Comparison of ENCODE assay signal across 9 cellular contexts in the genomic region with DNA sequence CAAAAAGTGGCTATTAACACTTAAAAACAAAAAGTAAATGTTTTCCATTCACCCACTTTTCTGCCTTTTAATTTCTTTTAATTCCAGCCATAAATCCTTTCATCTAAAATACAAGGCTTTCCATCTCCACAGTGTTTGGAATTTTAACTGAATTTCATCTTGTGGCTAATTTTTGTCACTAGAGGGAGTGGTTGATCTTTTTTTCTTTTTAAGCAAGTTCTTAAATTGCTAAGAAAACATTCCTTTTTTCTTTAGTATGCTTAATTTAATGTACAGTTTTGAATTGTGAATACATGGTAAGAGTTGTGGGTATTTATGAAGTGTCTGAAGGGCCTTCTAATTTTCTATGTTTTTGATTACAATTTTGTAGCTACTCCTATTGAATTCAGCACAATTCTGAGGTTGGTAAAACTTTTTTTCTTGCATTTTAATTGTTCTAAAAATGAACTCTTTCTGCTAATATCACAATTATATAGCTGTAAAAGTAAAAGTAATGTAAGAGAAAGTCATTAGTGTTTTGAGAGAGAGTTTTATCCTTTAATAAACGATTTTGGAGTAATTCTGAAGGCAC. TPM values are rescaled to one million over a fixed set of nuclear protein-coding genes. Genes with fewer than 3 reads are reported as not detected.
DNase-seq lines count a peak whose midpoint lies in the region; ATAC-seq, FAIRE-seq and TF ChIP-seq lines count a peak whose summit lies in the region.
"Had no signal": no experiment of that assay in that cellular context is flagged by ENCODE, and none has a peak within 500 bp of the region (broad histone marks: within the 10 kb centered on the region; RNA-seq: fewer than 3 reads in every experiment).

No MANE protein-coding gene starts in this region.

- no peaks in the 10 kb centered on the region for H4K20me1 ChIP-seq in OCI-LY7 (ENCODE audit: insufficient read depth, low read length)

- H3K9me3 ChIP-seq in OCI-LY7 (ENCODE audit: low read length), result no peaks in the 10 kb centered on the region
- H3K9me3 ChIP-seq: MG63 had no signal

- no peak overlapping the region for H3K4me2 ChIP-seq in OCI-LY7 (ENCODE audit: low read length)

- H2AFZ ChIP-seq in OCI-LY7 (ENCODE audit: low read length), result no peak overlapping the region

- no TSS peak for BruUV-seq in OCI-LY7 (replicated peaks; lab: Mats Ljungman, UMichigan)

- FAIRE-seq in GM12891 (lab: Jason Lieb, UNC), result no peak

- no peaks in the 10 kb centered on the region for H3K79me2 ChIP-seq in OCI-LY7 (ENCODE audit: insufficient read depth, low read depth, low read length)

- H3K27ac ChIP-seq in OCI-LY7 (ENCODE audit: low read depth, low read length, poor library complexity, severe bottlenecking), result no peak overlapping the region

- DNase-seq in NCI-H2081 (lab: John Stamatoyannopoulos, UW), result peak; percentile 7 to 10
- no peak for DNase-seq in NCI-H2081 treated with DMSO at 0.1 percent for 48 hours (lab: John Stamatoyannopoulos, UW)
- DNase-seq in OCI-LY7 (ENCODE audit: low spot score), result no peak
- peak; percentile 60 for DNase-seq in fibroblast of mammary gland (ENCODE audit: low read depth)
- peak; percentile 92 for DNase-seq in superior temporal gyrus (ENCODE audit: extremely low spot score)
- no peak for DNase-seq in GM12891 (ENCODE audit: insufficient read length, low spot score)
- DNase-seq: MG63 had no signal

- TF ChIP-seq CTCF in OCI-LY7 (conservative IDR thresholded peaks at IDR 0.05; ENCODE audit: low read length), result peak; percentile 78
- peak; percentile 60 for TF ChIP-seq CTCF in fibroblast of mammary gland (conservative IDR thresholded peaks at IDR 0.05; ENCODE audit: control insufficient read depth, insufficient read depth, low read depth, low read length)

- POLR2A ChIA-PET in OCI-LY7 (lab: Charles Lee), result interaction anchor here (0.6 to 1.5 kb wide), 3 partner anchors 14 to 206 kb away, joined by 4 read pairs; no protein-coding TSS in a partner anchor

- H3K4me3 ChIP-seq in OCI-LY7 (ENCODE audit: low read depth, low read length, poor library complexity, severe bottlenecking) (no peak overlapping the region), fibroblast of mammary gland (ENCODE audit: control insufficient read depth, low read depth, low read length) (no peak overlapping the region)
- H3K4me3 ChIP-seq: MG63 had no signal

- no peaks in the 10 kb centered on the region for H3K9me2 ChIP-seq in OCI-LY7 (ENCODE audit: insufficient read depth, low read length)

- no peaks in the 10 kb centered on the region for H3K4me1 ChIP-seq in OCI-LY7 (ENCODE audit: insufficient read depth, low read length, poor library complexity, severe bottlenecking)

- ATAC-seq in GM18498 (IDR thresholded peaks at IDR 0.05; ENCODE audit: unreplicated experiment) (no peak), HG03025 (IDR thresholded peaks at IDR 0.05; ENCODE audit: low FRiP score, unreplicated experiment) (no peak)

- CTCF ChIA-PET in OCI-LY7 (lab: Charles Lee; ENCODE audit: unreplicated experiment), result no interaction called here

- H3K36me3 ChIP-seq in OCI-LY7 (ENCODE audit: insufficient read depth, low read length), result no peaks in the 10 kb centered on the region
- H3K36me3 ChIP-seq: MG63 had no signal

- TF ChIP-seq POLR2A in GM12891 (IDR thresholded peaks at IDR 0.05; ENCODE audit: low read depth, low read length), result no peak

- intact Hi-C loops in OCI-LY7 (cut with micrococcal nuclease; ENCODE audit: unreplicated experiment), result loop anchor here (1.0 to 5.0 kb wide), 2 partner anchors 201 to 328 kb away; no protein-coding TSS in a partner anchor

TF ChIP-seq in GM12891, 5 proteins besides CTCF, POLR2A, EP300 and RAD21:
- TF ChIP-seq POU2F2 (IDR thresholded peaks at IDR 0.05; ENCODE audit: low read depth, low read length) (no peak), POLR2AphosphoS5 (IDR thresholded peaks at IDR 0.05; ENCODE audit: low read depth, low read length) (no peak), SPI1 (IDR thresholded peaks at IDR 0.05; ENCODE audit: low read depth, low read length) (no peak), TAF1 (IDR thresholded peaks at IDR 0.05; ENCODE audit: low read depth, low read length) (no peak)

RNA-seq across cellular contexts. Expression of gene ANK3, which starts 54.9 kb away (rescaled TPM):
- 0.13 and 2.8 TPM in 2 replicates for total RNA-seq in OCI-LY7 (2014; rRNA removed; shearing (Covaris generic))
- 0.49 and 0.94 TPM in 2 replicates for total RNA-seq in OCI-LY7 (2022)
- 0.15 TPM for polyA plus RNA-seq in GM12891 (2012; ENCODE audit: low read depth, missing spikeins)

Comparison
In these comparisons a context has a peak if more than half of its experiments do, and no peak if none do; other contexts are left out.
1. DNase-seq: peak in NCI-H2081 (2 of 2), fibroblast of mammary gland (single experiment) and superior temporal gyrus (single experiment); none in NCI-H2081 treated with DMSO at 0.1 percent for 48 hours (single experiment), OCI-LY7 (single experiment) and GM12891 (single experiment).